8 cellular contexts compared by ENCODE assay signal in genomic region chr12:78146365-78146772, GRCh38.
DNase-seq lines count a peak whose midpoint lies in the region; ATAC-seq and TF ChIP-seq lines count a peak whose summit lies in the region.

No MANE protein-coding gene starts in this region.

- H3K27me3 Mint-ChIP-seq in T-helper 2 cell treated with Interferon-gamma antibody and Interleukin-4, amounts not matched to agents 5 μg/mL and 100 μg/mL, for 36 hours (ENCODE audit: low read depth) = no peaks in the 10 kb centered on the region

- peak; percentile 69 for ATAC-seq in left lobe of liver
- no peak for ATAC-seq in GM18861 (IDR thresholded peaks at IDR 0.05; ENCODE audit: unreplicated experiment)

- no peak for TF ChIP-seq CTCF in HEK293 (tag by site-specific recombination; IDR thresholded peaks at IDR 0.05)

- H3K27ac Mint-ChIP-seq in T-helper 2 cell treated with Interferon-gamma antibody and Interleukin-4, amounts not matched to agents 5 μg/mL and 100 μg/mL, for 36 hours = no peak overlapping the region

- peak; percentile 27 for DNase-seq in GM03348 (ENCODE audit: low spot score)
- peak; percentile 30 for DNase-seq in NCI-H146 treated with DMSO at 0.1 percent for 48 hours (lab: John Stamatoyannopoulos, UW; ENCODE audit: unreplicated experiment)
- DNase-seq in amniotic epithelial cell (ENCODE audit: low read depth) = peak; percentile 37
- DNase-seq in left lobe of liver (ENCODE audit: low spot score) = no peak
- DNase-seq in H7 = no peak
- DNase-seq in T-helper 2 cell treated with Interferon-gamma antibody and Interleukin-4, amounts not matched to agents 5 μg/mL and 100 μg/mL, for 36 hours (ENCODE audit: low spot score) = no peak

- CTCF ChIA-PET in HEK293 (lab: Yijun Ruan, JAX) = interaction anchor here (0.6 to 2.0 kb wide), 12 partner anchors 12 to 1009 kb away, joined by 3 to 11 read pairs (median 4); no protein-coding TSS in a partner anchor

- H3K4me1 Mint-ChIP-seq in T-helper 2 cell treated with Interferon-gamma antibody and Interleukin-4, amounts not matched to agents 5 μg/mL and 100 μg/mL, for 36 hours (ENCODE audit: low read depth) = no peaks in the 10 kb centered on the region

- no peak overlapping the region for H3K27ac ChIP-seq in HEK293 (ENCODE audit: extremely low read depth, low read depth, low read length)

- no peaks in the 10 kb centered on the region for H3K4me1 ChIP-seq in HEK293 (ENCODE audit: control insufficient read depth, insufficient read depth, low read length)

- no peaks in the 10 kb centered on the region for H3K27me3 ChIP-seq in H7 (ENCODE audit: control insufficient read depth, insufficient read depth, low read length)

- no peak overlapping the region for H3K4me3 Mint-ChIP-seq in T-helper 2 cell treated with Interferon-gamma antibody and Interleukin-4, amounts not matched to agents 5 μg/mL and 100 μg/mL, for 36 hours

- H3K4me3 ChIP-seq in HEK293 (ENCODE audit: low read depth, low read length) (no peak overlapping the region), H7 (ENCODE audit: insufficient read depth, low read depth, low read length) (no peak overlapping the region)

- no peaks in the 10 kb centered on the region for H3K36me3 ChIP-seq in HEK293 (ENCODE audit: control insufficient read depth in 2 of 2, insufficient read depth in 1 of 2, low read length in 2 of 2)
- H3K36me3 ChIP-seq in H7 (replicated peaks; ENCODE audit: control insufficient read depth, insufficient read depth, low read length) = no peaks in the 10 kb centered on the region

- POLR2A ChIA-PET in HEK293 (lab: Yijun Ruan, JAX) = no interaction called here

- H3K36me3 Mint-ChIP-seq in T-helper 2 cell treated with Interferon-gamma antibody and Interleukin-4, amounts not matched to agents 5 μg/mL and 100 μg/mL, for 36 hours (ENCODE audit: low read depth) = no peaks in the 10 kb centered on the region

- H3K9me3 Mint-ChIP-seq in T-helper 2 cell treated with Interferon-gamma antibody and Interleukin-4, amounts not matched to agents 5 μg/mL and 100 μg/mL, for 36 hours = no peaks in the 10 kb centered on the region

- H3K9me3 ChIP-seq in HEK293 (ENCODE audit: control insufficient read depth, insufficient read depth, low read depth, low read length) = no peaks in the 10 kb centered on the region

TF ChIP-seq in HEK293, 187 proteins besides CTCF, POLR2A, EP300 and RAD21:
- TF ChIP-seq ZBTB20 (tag by site-specific recombination; IDR thresholded peaks at IDR 0.05) = no peak
- TF ChIP-seq ZNF654 (tag by site-specific recombination; IDR thresholded peaks at IDR 0.05; ENCODE audit: low read depth) = peak; percentile 38

Comparison
In these comparisons a context has a peak if more than half of its experiments do, and no peak if none do; other contexts are left out.
1. DNase-seq: peak in GM03348 (single experiment), NCI-H146 treated with DMSO at 0.1 percent for 48 hours (single experiment) and amniotic epithelial cell (single experiment); none in left lobe of liver (single experiment), H7 (single experiment) and T-helper 2 cell treated with Interferon-gamma antibody and Interleukin-4, amounts not matched to agents 5 μg/mL and 100 μg/mL, for 36 hours (single experiment).